ENCODE assay signal across 14 cellular contexts in the genomic region with DNA sequence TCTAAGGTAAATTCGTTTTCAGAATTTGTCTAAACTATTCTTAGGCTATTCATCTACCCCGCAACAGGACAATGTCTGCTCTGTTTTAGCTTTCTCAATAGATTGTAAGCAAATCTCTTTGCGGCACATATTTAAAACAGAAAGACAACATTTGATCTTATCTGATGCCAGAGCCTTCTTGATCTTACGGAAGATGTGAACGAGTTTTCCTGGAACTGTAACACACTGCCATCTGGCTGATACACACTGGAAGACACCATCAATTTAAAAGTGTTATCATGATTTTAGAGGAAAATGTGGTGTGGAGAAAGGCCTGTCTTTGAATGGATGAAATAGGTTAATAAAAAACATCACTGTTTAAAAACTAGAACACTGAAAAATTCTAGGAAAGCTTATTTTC. TPM values are rescaled to one million over a fixed set of nuclear protein-coding genes. Genes with fewer than 3 reads are reported as not detected.
A peak's percentile ranks its signal among the peaks of the same experiment; 100 is the strongest.
DNase-seq lines count a peak whose midpoint lies in the region; ATAC-seq, FAIRE-seq and TF ChIP-seq lines count a peak whose summit lies in the region.
"Had no signal": no experiment of that assay in that cellular context is flagged by ENCODE, and none has a peak within 500 bp of the region (broad histone marks: within the 10 kb centered on the region; RNA-seq: fewer than 3 reads in every experiment).

No MANE protein-coding gene starts in this region.

- TF ChIP-seq CTCF in HepG2 (CRISPR knock-in tag; IDR thresholded peaks at IDR 0.05) (peak; percentile 26), right lobe of liver (IDR thresholded peaks at IDR 0.05) (no peak), choroid plexus epithelial cell (conservative IDR thresholded peaks at IDR 0.05; ENCODE audit: low read depth, low read length) (peak; percentile 34)

- H3K9me3 ChIP-seq in HepG2 (ENCODE audit: low read length), result no peaks in the 10 kb centered on the region
- no peaks in the 10 kb centered on the region for H3K9me3 ChIP-seq in right lobe of liver
- H3K9me3 ChIP-seq: adrenal gland had no signal

- DNase-seq in HepG2 (ENCODE audit: low spot score), result no peak
- no peak for DNase-seq in right lobe of liver
- DNase-seq in choroid plexus epithelial cell (ENCODE audit: low read depth), result peak; percentile 24
- peak; percentile 68 for DNase-seq in superior temporal gyrus (ENCODE audit: extremely low spot score)
- DNase-seq in NCI-H2107 treated with DMSO at 0.1 percent for 48 hours (lab: John Stamatoyannopoulos, UW; ENCODE audit: unreplicated experiment), result no peak
- no peak for DNase-seq in left ventricle myocardium superior
- DNase-seq: adrenal gland, C1 segment of cervical spinal cord, immature natural killer cell, natural killer cell, NCI-H1436 had no signal

- H3K4me1 ChIP-seq in HepG2 (ENCODE audit: insufficient read depth, low read length) (no peaks in the 10 kb centered on the region), right lobe of liver (no peaks in the 10 kb centered on the region)
- H3K4me1 ChIP-seq: adrenal gland had no signal

- no peak for TF ChIP-seq POLR2A in HepG2 (IDR thresholded peaks at IDR 0.05; ENCODE audit: insufficient read depth in 1 of 2, low read depth in 2 of 2, low read length in 2 of 2)
- TF ChIP-seq POLR2A in right lobe of liver (IDR thresholded peaks at IDR 0.05), result no peak

- H3K27ac ChIP-seq in HepG2 (ENCODE audit: extremely low read length, insufficient read depth, low read length) (no peak overlapping the region), right lobe of liver (no peak overlapping the region)
- H3K27ac ChIP-seq: adrenal gland had no signal

- CTCF ChIA-PET in HepG2 (lab: Yijun Ruan, JAX; ENCODE audit: low intra/inter-chr PET ratio, low total read pairs), result no interaction called here

- no peak overlapping the region for H2AFZ ChIP-seq in HepG2 (ENCODE audit: low read length)

- H3K79me2 ChIP-seq in HepG2 (ENCODE audit: insufficient read depth, low read length), result no peaks in the 10 kb centered on the region

- POLR2A ChIA-PET in HepG2 (lab: Yijun Ruan, JAX), result no interaction called here

- FAIRE-seq in HepG2 (lab: Jason Lieb, UNC), result peak; percentile 39
- FAIRE-seq: endothelial cell of umbilical vein had no signal

- WGBS in HepG2 (ENCODE audit: low lambda C conversion rate), result 93% methylated on average over 5 of the region's 5 CpGs
- 81% methylated on average over 5 of the region's 5 CpGs for WGBS in right lobe of liver (ENCODE audit: insufficient coverage, low coverage, low lambda C conversion rate, missing lambda C conversion rate)

- H3K36me3 ChIP-seq in HepG2 (replicated peaks in 1 of 2; ENCODE audit: control insufficient read depth in 1 of 2, insufficient read depth in 2 of 2, low read length in 2 of 2) (peaks cover 6 to 38% of the 10 kb centered on the region in 2 experiments), right lobe of liver (no peaks in the 10 kb centered on the region)

- no TSS peak for BruUV-seq in HepG2 (replicated peaks; lab: Mats Ljungman, UMichigan)

- intact Hi-C loops in HepG2 (cut with micrococcal nuclease; ENCODE audit: unreplicated experiment), result no loop called here
- intact Hi-C loops in right lobe of liver (cut with DNase I), result no loop called here
- intact Hi-C loops in left ventricle myocardium superior (cut with micrococcal nuclease), result no loop called here

- H3K9ac ChIP-seq in HepG2 (ENCODE audit: insufficient read depth, low read depth, low read length), result no peak overlapping the region

- TF ChIP-seq RAD21 in HepG2 (CRISPR knock-in tag; IDR thresholded peaks at IDR 0.05), result no peak

- H3K4me2 ChIP-seq in HepG2 (ENCODE audit: low read depth, low read length), result no peak overlapping the region

- no peak for ATAC-seq in HepG2
- ATAC-seq in right lobe of liver, result no peak
- peak; percentile 64; the same call in 2 of the 3 replicates for ATAC-seq in SK-N-SH treated with all-trans-retinoic acid at 6 μM for 48 hours
- ATAC-seq in GM21447 (IDR thresholded peaks at IDR 0.05; ENCODE audit: unreplicated experiment), result no peak
- no peak for ATAC-seq in left ventricle myocardium superior

- no peak for TF ChIP-seq EP300 in HepG2 (IDR thresholded peaks at IDR 0.05; ENCODE audit: low read depth in 2 of 2, low read length in 2 of 2)
- TF ChIP-seq EP300 in HepG2 (CRISPR knock-in tag; IDR thresholded peaks at IDR 0.05; ENCODE audit: borderline replicate concordance), result no peak

- no peaks in the 10 kb centered on the region; the same call in 1 of the 2 replicates for H4K20me1 ChIP-seq in HepG2 (ENCODE audit: insufficient read depth, low read length)

- H3K27me3 ChIP-seq in HepG2 (ENCODE audit: control insufficient read depth in 1 of 2, insufficient read depth in 2 of 2, low read length in 2 of 2), result no peaks in the 10 kb centered on the region; a peak in 1 of 5 replicates
- no peaks in the 10 kb centered on the region for H3K27me3 ChIP-seq in right lobe of liver
- H3K27me3 ChIP-seq: adrenal gland had no signal

- no peak overlapping the region for H3K4me3 ChIP-seq in HepG2 (replicated peaks in 1 of 3; ENCODE audit: insufficient read depth in 1 of 3, low read depth in 2 of 3, low read length in 3 of 3)
- no peak overlapping the region for H3K4me3 ChIP-seq in right lobe of liver
- H3K4me3 ChIP-seq in choroid plexus epithelial cell (ENCODE audit: low read depth, low read length), result no peak overlapping the region
- H3K4me3 ChIP-seq: adrenal gland had no signal

- in situ Hi-C loops in HepG2 (cut with HindIII; ENCODE audit: extremely low pct_ligation_motif_present, low pct_unique_long_range_greater_than_20kb), result no loop called here

TF ChIP-seq in HepG2, 621 proteins besides CTCF, POLR2A, EP300 and RAD21:
- peak; percentile 60 for TF ChIP-seq STAG1 (CRISPR knock-in tag; IDR thresholded peaks at IDR 0.05)
- TF ChIP-seq ZNF432 (CRISPR knock-in tag; IDR thresholded peaks at IDR 0.05; ENCODE audit: borderline replicate concordance), result no peak
- TF ChIP-seq SMC3 (IDR thresholded peaks at IDR 0.05; ENCODE audit: low read length), result peak; percentile 21; the same call in 1 of the 2 replicates
TF ChIP-seq in HepG2: peak in this region for 2.

TF ChIP-seq in SK-N-SH treated with all-trans-retinoic acid at 6 μM for 48 hours, 23 proteins besides CTCF, POLR2A, EP300 and RAD21 (continues in another document):
- TF ChIP-seq GLIS3 (CRISPR knock-in tag; IDR thresholded peaks at IDR 0.05), result no peak
- no peak for TF ChIP-seq ARNTL (CRISPR knock-in tag; IDR thresholded peaks at IDR 0.05; ENCODE audit: borderline replicate concordance, low read depth)
- TF ChIP-seq ZNF8 (CRISPR knock-in tag; IDR thresholded peaks at IDR 0.05), result no peak
- TF ChIP-seq TCF4 (CRISPR knock-in tag; IDR thresholded peaks at IDR 0.05; ENCODE audit: borderline replicate concordance), result no peak; the same call in 1 of the 2 replicates
- TF ChIP-seq, protein P1, sequence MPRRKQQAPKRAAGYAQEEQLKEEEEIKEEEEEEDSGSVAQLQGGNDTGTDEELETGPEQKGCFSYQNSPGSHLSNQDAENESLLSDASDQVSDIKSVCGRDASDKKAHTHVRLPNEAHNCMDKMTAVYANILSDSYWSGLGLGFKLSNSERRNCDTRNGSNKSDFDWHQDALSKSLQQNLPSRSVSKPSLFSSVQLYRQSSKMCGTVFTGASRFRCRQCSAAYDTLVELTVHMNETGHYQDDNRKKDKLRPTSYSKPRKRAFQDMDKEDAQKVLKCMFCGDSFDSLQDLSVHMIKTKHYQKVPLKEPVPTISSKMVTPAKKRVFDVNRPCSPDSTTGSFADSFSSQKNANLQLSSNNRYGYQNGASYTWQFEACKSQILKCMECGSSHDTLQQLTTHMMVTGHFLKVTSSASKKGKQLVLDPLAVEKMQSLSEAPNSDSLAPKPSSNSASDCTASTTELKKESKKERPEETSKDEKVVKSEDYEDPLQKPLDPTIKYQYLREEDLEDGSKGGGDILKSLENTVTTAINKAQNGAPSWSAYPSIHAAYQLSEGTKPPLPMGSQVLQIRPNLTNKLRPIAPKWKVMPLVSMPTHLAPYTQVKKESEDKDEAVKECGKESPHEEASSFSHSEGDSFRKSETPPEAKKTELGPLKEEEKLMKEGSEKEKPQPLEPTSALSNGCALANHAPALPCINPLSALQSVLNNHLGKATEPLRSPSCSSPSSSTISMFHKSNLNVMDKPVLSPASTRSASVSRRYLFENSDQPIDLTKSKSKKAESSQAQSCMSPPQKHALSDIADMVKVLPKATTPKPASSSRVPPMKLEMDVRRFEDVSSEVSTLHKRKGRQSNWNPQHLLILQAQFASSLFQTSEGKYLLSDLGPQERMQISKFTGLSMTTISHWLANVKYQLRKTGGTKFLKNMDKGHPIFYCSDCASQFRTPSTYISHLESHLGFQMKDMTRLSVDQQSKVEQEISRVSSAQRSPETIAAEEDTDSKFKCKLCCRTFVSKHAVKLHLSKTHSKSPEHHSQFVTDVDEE (CRISPR knock-in tag; IDR thresholded peaks at IDR 0.05), result no peak
- TF ChIP-seq SNAI2 (CRISPR knock-in tag; IDR thresholded peaks at IDR 0.05), result no peak

RNA-seq across cellular contexts. Expression of gene COA6, which starts 36.1 kb away (rescaled TPM):
- total RNA-seq in HepG2 (2016; rRNA removed; fragmentation: Illumina TruSeq; extraction: Trizol) (104 and 158 TPM in 2 replicates), right lobe of liver (10 to 100 TPM; 12.8 to 29.3 (median 16.2) TPM), left ventricle myocardium superior (38.2 TPM)
- 65.3 and 66.5 TPM in 2 replicates for total RNA-seq in HepG2 (2016; cell fraction: cytosol; rRNA removed; fragmentation: Illumina TruSeq; extraction: Trizol; ENCODE audit: low read depth)
- 117 and 175 TPM in 2 replicates for total RNA-seq in HepG2 (2016; cell fraction: insoluble cytoplasmic fraction; rRNA removed; fragmentation: Illumina TruSeq; extraction: Trizol)
- 73.2 and 76.4 TPM in 2 replicates for total RNA-seq in HepG2 (2016; cell fraction: membrane; rRNA removed; fragmentation: Illumina TruSeq; extraction: Trizol)
- total RNA-seq in HepG2 (2016; cell fraction: nucleus; rRNA removed; fragmentation: Illumina TruSeq; extraction: Trizol), result 44.6 and 50.4 TPM in 2 replicates
- polyA plus RNA-seq in HepG2 (2011; rRNA removed), result 29.1 and 32.4 TPM in 2 replicates
- polyA plus RNA-seq in HepG2 (2011; cell fraction: cytosol; rRNA removed), result 37.1 and 37.6 TPM in 2 replicates
- polyA plus RNA-seq in HepG2 (2011; cell fraction: nucleus; rRNA removed), result 12.7 and 13.3 TPM in 2 replicates
- polyA plus RNA-seq in HepG2 (2012), result 49.6 and 68.8 TPM in 2 replicates
- polyA plus RNA-seq in HepG2 (2016; cell fraction: cytosol; fragmentation: Illumina TruSeq; extraction: Trizol; ENCODE audit: low read depth), result 84.3 and 106 TPM in 2 replicates
- 196 and 215 TPM in 2 replicates for polyA plus RNA-seq in HepG2 (2016; cell fraction: insoluble cytoplasmic fraction; fragmentation: Illumina TruSeq; extraction: Trizol; ENCODE audit: low read depth)
- 84.2 and 92.6 TPM in 2 replicates for polyA plus RNA-seq in HepG2 (2016; cell fraction: membrane; fragmentation: Illumina TruSeq; extraction: Trizol; ENCODE audit: low read depth)
- 92.2 and 92.5 TPM in 2 replicates for polyA plus RNA-seq in HepG2 (2016; cell fraction: nucleus; fragmentation: Illumina TruSeq; extraction: Trizol; ENCODE audit: insufficient read depth, low read depth)
- 12.7 and 15.1 TPM in 2 replicates for polyA minus RNA-seq in HepG2 (2011; rRNA and poly(A)+ RNA removed; ENCODE audit: low replicate concordance)
- polyA minus RNA-seq in HepG2 (2011; cell fraction: cytosol; rRNA and poly(A)+ RNA removed), result 16.5 and 16.7 TPM in 2 replicates
- 12.4 and 16.9 TPM in 2 replicates for polyA minus RNA-seq in HepG2 (2011; cell fraction: nucleus; rRNA and poly(A)+ RNA removed)

Comparison
In these comparisons a context has a peak if more than half of its experiments do, and no peak if none do; other contexts are left out.
1. CTCF ChIP-seq: peak in HepG2 (single experiment) and choroid plexus epithelial cell (single experiment); none in right lobe of liver (0 of 4).
2. DNase-seq: peak in choroid plexus epithelial cell (single experiment) and superior temporal gyrus (single experiment); none in HepG2 (single experiment), right lobe of liver (0 of 3), NCI-H2107 treated with DMSO at 0.1 percent for 48 hours (single experiment) and left ventricle myocardium superior (single experiment).